In genomic region chr19:6887326-6887725, GRCh38 we compare ENCODE assay signal across 14 cellular contexts. TPM values are rescaled to one million over a fixed set of nuclear protein-coding genes. Genes with fewer than 3 reads are reported as not detected.
DNase-seq lines count a peak whose midpoint lies in the region; ATAC-seq and TF ChIP-seq lines count a peak whose summit lies in the region.
"Had no signal": no experiment of that assay in that cellular context is flagged by ENCODE, and none has a peak within 500 bp of the region (broad histone marks: within the 10 kb centered on the region; RNA-seq: fewer than 3 reads in every experiment).

TSS of gene ADGRE1 (plus strand) at chr19:6887579. CDS start at chr19:6887609, 30 bp downstream.

- intact Hi-C loops in psoas muscle (cut with DNase I) = no loop called here

- H3K36me3 ChIP-seq in psoas muscle (ENCODE audit: insufficient read depth in 1 of 2, low read depth in 1 of 2) = no peaks in the 10 kb centered on the region
- H3K36me3 ChIP-seq: HAP-1 had no signal

- POLR2A ChIA-PET in activated CD4-positive, alpha-beta memory T cell treated with anti-CD3 and anti-CD28 coated beads, Interleukin-2, amount 10 ng/mL, durations not matched to agents 7 days and 5 days (lab: Charles Lee) = no interaction called here

- H3K27me3 Mint-ChIP-seq in activated CD4-positive, alpha-beta memory T cell treated with anti-CD3 and anti-CD28 coated beads, Interleukin-2, amount 10 ng/mL, durations not matched to agents 7 days and 5 days = peaks cover 3% of the 10 kb centered on the region

- CTCF ChIA-PET in activated CD4-positive, alpha-beta memory T cell treated with anti-CD3 and anti-CD28 coated beads, Interleukin-2, amount 10 ng/mL, durations not matched to agents 7 days and 5 days (lab: Charles Lee) = no interaction called here

- TF ChIP-seq CTCF in GM13977 (IDR thresholded peaks at IDR 0.05; ENCODE audit: extremely low read depth, insufficient read depth, missing control alignments) (no peak), psoas muscle (IDR thresholded peaks at IDR 0.05) (no peak)

- in situ Hi-C loops in GM13977 (cut with MboI; ENCODE audit: low pct_unique_long_range_greater_than_20kb, low sequenced_read_pairs, unreplicated experiment) = no loop called here

- H3K4me1 ChIP-seq in mononuclear cell (ENCODE audit: insufficient read depth, low read length) = peaks cover 61% of the 10 kb centered on the region
- no peaks in the 10 kb centered on the region for H3K4me1 ChIP-seq in psoas muscle
- H3K4me1 ChIP-seq: Caco-2, HAP-1 had no signal

- H3K4me3 Mint-ChIP-seq in activated CD4-positive, alpha-beta memory T cell treated with anti-CD3 and anti-CD28 coated beads, Interleukin-2, amount 10 ng/mL, durations not matched to agents 7 days and 5 days = no peak within 1 kb of the TSS

- H3K27ac ChIP-seq in psoas muscle = no peak within 1 kb of the TSS

- H3K4me3 ChIP-seq in mononuclear cell (ENCODE audit: low read length) = peak within 1 kb of the TSS; percentile 17
- H3K4me3 ChIP-seq in psoas muscle = no peak within 1 kb of the TSS
- H3K4me3 ChIP-seq: HAP-1 had no signal

- H3K9me3 ChIP-seq in mononuclear cell (ENCODE audit: low read depth, low read length) (no peaks in the 10 kb centered on the region), psoas muscle (no peaks in the 10 kb centered on the region)
- H3K9me3 ChIP-seq: Caco-2, HAP-1 had no signal

- peaks cover 16% of the 10 kb centered on the region for H3K9me3 Mint-ChIP-seq in activated CD4-positive, alpha-beta memory T cell treated with anti-CD3 and anti-CD28 coated beads, Interleukin-2, amount 10 ng/mL, durations not matched to agents 7 days and 5 days

- ATAC-seq in psoas muscle = no peak
- ATAC-seq: Panc1 had no signal

- peaks cover 42% of the 10 kb centered on the region for H3K4me1 Mint-ChIP-seq in activated CD4-positive, alpha-beta memory T cell treated with anti-CD3 and anti-CD28 coated beads, Interleukin-2, amount 10 ng/mL, durations not matched to agents 7 days and 5 days

- H3K27me3 ChIP-seq in mononuclear cell (ENCODE audit: insufficient read depth, low read length) (no peaks in the 10 kb centered on the region), psoas muscle (ENCODE audit: insufficient read depth in 3 of 3, low read length in 2 of 3) (peaks cover 0 to 3% (median 2%) of the 10 kb centered on the region in 3 donors)

- peak within 1 kb of the TSS; percentile 13 for H3K27ac Mint-ChIP-seq in activated CD4-positive, alpha-beta memory T cell treated with anti-CD3 and anti-CD28 coated beads, Interleukin-2, amount 10 ng/mL, durations not matched to agents 7 days and 5 days

- WGBS in psoas muscle, 3 donors = 62 to 79% (median 67%) methylated on average over 4 of the region's 4 CpGs

- peaks cover 17% of the 10 kb centered on the region for H3K36me3 Mint-ChIP-seq in activated CD4-positive, alpha-beta memory T cell treated with anti-CD3 and anti-CD28 coated beads, Interleukin-2, amount 10 ng/mL, durations not matched to agents 7 days and 5 days (ENCODE audit: low read depth)

- peak; percentile 51 for DNase-seq in CD1c-positive myeloid dendritic cell (ENCODE audit: extremely low spot score)
- peak; percentile 24 for DNase-seq in GM13977 (ENCODE audit: low spot score)
- DNase-seq in activated CD4-positive, alpha-beta memory T cell treated with anti-CD3 and anti-CD28 coated beads, Interleukin-2, amount 10 ng/mL, durations not matched to agents 7 days and 5 days = no peak
- no peak for DNase-seq in psoas muscle
- no peak for DNase-seq in NCI-H1105 treated with DMSO at 0.1 percent for 48 hours (lab: John Stamatoyannopoulos, UW)
- DNase-seq in HUDEP-2 (lab: John Stamatoyannopoulos, UW; ENCODE audit: unreplicated experiment in 76 of 76) = no peak
- DNase-seq: Caco-2, foreskin fibroblast, NCI-H1092 had no signal

RNA-seq across cellular contexts. Expression of gene ADGRE1, which starts in this region (rescaled TPM):
- 1 to 10 TPM; 1.4 to 1.8 TPM for total RNA-seq in activated CD4-positive, alpha-beta memory T cell treated with anti-CD3 and anti-CD28 coated beads, Interleukin-2, amount 10 ng/mL, durations not matched to agents 7 days and 5 days
- total RNA-seq in mononuclear cell (15.4 TPM), psoas muscle (under 1 TPM in 2 of 4 donors, not detected in 2; 0.39 to 0.42 TPM)
- under 1 TPM in 2 of 3 donors, not detected in 1; 0.03 to 0.04 TPM for polyA plus RNA-seq in psoas muscle
- total RNA-seq: Caco-2, renal cortical epithelial cell had no signal
- polyA plus RNA-seq: keratinocyte had no signal

Comparison
In these comparisons a context has a peak if more than half of its experiments do, and no peak if none do; other contexts are left out.
1. DNase-seq: peak in CD1c-positive myeloid dendritic cell (single experiment) and GM13977 (single experiment); none in activated CD4-positive, alpha-beta memory T cell treated with anti-CD3 and anti-CD28 coated beads, Interleukin-2, amount 10 ng/mL, durations not matched to agents 7 days and 5 days (single experiment), psoas muscle (0 of 2), NCI-H1105 treated with DMSO at 0.1 percent for 48 hours (single experiment) and HUDEP-2 (0 of 76).